Comparison of ENCODE assay signal across 8 cellular contexts in the genomic region with DNA sequence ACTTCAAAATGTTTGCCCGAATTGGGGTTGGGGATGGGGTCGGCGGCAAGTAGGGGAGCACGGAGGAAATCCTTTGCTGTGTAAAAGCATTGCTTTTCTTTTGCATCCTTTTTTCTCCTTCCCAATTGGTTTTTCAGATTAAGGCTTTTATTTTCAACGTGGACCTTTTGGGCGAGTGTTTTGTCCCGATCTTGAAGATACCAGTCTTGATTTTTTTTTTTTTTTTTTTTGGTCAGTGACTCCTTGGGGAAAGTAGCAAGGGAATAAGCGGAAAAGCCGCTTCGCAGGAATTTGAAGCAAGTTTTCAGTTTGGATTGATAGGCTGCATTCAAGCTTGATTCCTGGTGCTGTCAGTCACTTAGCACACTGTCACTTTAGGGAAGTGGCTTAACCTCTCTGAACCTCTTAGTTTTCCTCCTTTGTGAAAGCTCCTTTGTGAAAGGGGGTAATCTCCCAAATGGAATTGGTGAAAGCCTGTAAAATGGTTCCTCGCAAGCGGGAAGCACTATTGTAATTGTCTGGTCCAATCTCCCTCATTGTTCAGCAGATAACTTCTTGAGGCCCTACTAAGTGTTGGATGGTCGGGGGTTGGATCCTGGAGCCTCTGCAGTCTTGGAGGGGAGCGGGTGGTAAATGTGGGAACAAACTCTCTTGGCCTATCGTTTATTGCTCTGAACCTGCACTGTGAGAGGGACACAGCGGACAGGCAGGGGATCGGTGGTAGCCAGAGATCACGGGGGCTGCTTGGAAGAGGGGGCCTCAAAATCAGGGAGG. TPM values are rescaled to one million over a fixed set of nuclear protein-coding genes. Genes with fewer than 3 reads are reported as not detected.
DNase-seq lines count a peak whose midpoint lies in the region; ATAC-seq, FAIRE-seq and TF ChIP-seq lines count a peak whose summit lies in the region.

No MANE protein-coding gene starts in this region.

- peaks cover 31 to 37% of the 10 kb centered on the region in 2 experiments for H3K4me1 Mint-ChIP-seq in H9
- H3K4me1 Mint-ChIP-seq in activated T-cell treated with anti-CD3 and anti-CD28 coated beads, Interleukin-2, amount 50 U/mL, for 72 hours (ENCODE audit: low read depth): peaks cover 50% of the 10 kb centered on the region

- H2BK20ac ChIP-seq in H9 (ENCODE audit: low read depth, low read length, poor library complexity, severe bottlenecking): no peak overlapping the region

- H3K79me1 ChIP-seq in H9 (ENCODE audit: insufficient read depth, low read depth, low read length, poor library complexity, severe bottlenecking): no peaks in the 10 kb centered on the region

- H4K91ac ChIP-seq in H9 (ENCODE audit: insufficient read length, low read depth, low read length): no peak overlapping the region

- H3K4me2 ChIP-seq in A549 (peak overlapping the region; percentile 78), H9 (ENCODE audit: insufficient read depth, insufficient read length, low read length) (peak overlapping the region; percentile 96)

- POLR2A ChIA-PET in A549 (lab: Yijun Ruan, JAX): interaction anchor here (0.7 to 1.6 kb wide), 2 partner anchors 22 to 194 kb away, joined by 5 to 6 read pairs; no protein-coding TSS in a partner anchor

- peaks cover 46% of the 10 kb centered on the region for H3K79me2 ChIP-seq in H9 (ENCODE audit: insufficient read depth, low read length)

- no peak overlapping the region for H4K5ac ChIP-seq in H9 (ENCODE audit: insufficient read length, low read depth, low read length)

- H2BK15ac ChIP-seq in H9 (ENCODE audit: low read depth, low read length): no peak overlapping the region

- no peak for TF ChIP-seq CTCF in A549 (IDR thresholded peaks at IDR 0.05)
- TF ChIP-seq CTCF in H9 (conservative IDR thresholded peaks at IDR 0.05): no peak

- H3K36me3 ChIP-seq in iPS-20b (ENCODE audit: insufficient read depth, low read depth, low read length): no peaks in the 10 kb centered on the region
- H3K36me3 ChIP-seq in subcutaneous abdominal adipose tissue (ENCODE audit: control insufficient read depth in 5 of 5, insufficient read depth in 5 of 5, low read length in 5 of 5): peaks cover 0 to 3% (median 0%) of the 10 kb centered on the region in 5 donors

- no peak for TF ChIP-seq POLR2A in A549 (IDR thresholded peaks at IDR 0.05; ENCODE audit: low read length)

- no peak overlapping the region for H2AK5ac ChIP-seq in H9 (ENCODE audit: insufficient read length, low read length)

- H3K9ac ChIP-seq in H9 (ENCODE audit: extremely low read depth, insufficient read length, low read length) (peak overlapping the region; percentile 81), iPS-20b (ENCODE audit: low read depth, low read length) (peak overlapping the region; percentile 98), subcutaneous abdominal adipose tissue (ENCODE audit: low read length in 5 of 5) (peak overlapping the region; percentile 84 to 88 (median 85))

- H3K4ac ChIP-seq in H9 (ENCODE audit: low read depth, low read length): no peak overlapping the region; the same call in 1 of the 2 replicates

- H3T11ph ChIP-seq in H9 (ENCODE audit: low read length): no peak overlapping the region

- FAIRE-seq in A549 (lab: Jason Lieb, UNC): no peak

- H3K27me3 ChIP-seq in H9 (ENCODE audit: insufficient read depth, low read length): no peaks in the 10 kb centered on the region
- H3K27me3 ChIP-seq in iPS-20b (ENCODE audit: insufficient read depth, low read length): no peaks in the 10 kb centered on the region
- no peaks in the 10 kb centered on the region for H3K27me3 ChIP-seq in subcutaneous abdominal adipose tissue (ENCODE audit: control insufficient read depth in 5 of 5, insufficient read depth in 4 of 5, low read length in 5 of 5)

- DNase-seq in A549 (ENCODE audit: low read depth in 1 of 2, low spot score in 1 of 2): no peak
- no peak for DNase-seq in H9
- DNase-seq in activated T-cell treated with anti-CD3 and anti-CD28 coated beads, Interleukin-2, amount 50 U/mL, for 72 hours: no peak
- no peak for DNase-seq in glomerular visceral epithelial cell (ENCODE audit: extremely low spot score)

- H3K23ac ChIP-seq in H9 (ENCODE audit: insufficient read length, low read depth, low read length): no peak overlapping the region

- peak overlapping the region; percentile 45 for H3K18ac ChIP-seq in H9 (ENCODE audit: insufficient read length, low read depth, low read length)

- H3K9me3 Mint-ChIP-seq in H9: peaks cover 0 to 2% of the 10 kb centered on the region in 2 experiments; a peak in 1 of 5 replicates
- H3K9me3 Mint-ChIP-seq in activated T-cell treated with anti-CD3 and anti-CD28 coated beads, Interleukin-2, amount 50 U/mL, for 72 hours: no peaks in the 10 kb centered on the region

- peaks cover 14% of the 10 kb centered on the region; the same call in 2 of the 3 replicates for H3K4me1 ChIP-seq in A549
- no peaks in the 10 kb centered on the region; the same call in 1 of the 2 replicates for H3K4me1 ChIP-seq in H9 (ENCODE audit: insufficient read depth, low read length)
- peaks cover 11% of the 10 kb centered on the region; the same call in 1 of the 2 replicates for H3K4me1 ChIP-seq in iPS-20b (ENCODE audit: insufficient read depth, low read length)
- H3K4me1 ChIP-seq in subcutaneous abdominal adipose tissue (ENCODE audit: control insufficient read depth in 5 of 5, insufficient read depth in 5 of 5, low read length in 5 of 5): peaks cover 5 to 36% (median 25%) of the 10 kb centered on the region in 5 donors

- no peak overlapping the region for H2AFZ ChIP-seq in H9 (ENCODE audit: low read length)

- 44% methylated on average over 18 of the region's 18 CpGs for WGBS in A549 (ENCODE audit: missing lambda C conversion rate)
- no CpG with 5 or more reads among the region's 18 CpGs for WGBS in H9 (ENCODE audit: extremely low coverage, insufficient read length, low lambda C conversion rate)

- no peak overlapping the region for H2BK120ac ChIP-seq in H9 (ENCODE audit: low read depth, low read length, poor library complexity, severe bottlenecking)

- peak overlapping the region; percentile 91 to 98 for H3K4me3 Mint-ChIP-seq in H9
- peak overlapping the region; percentile 80 to 93 for H3K4me3 Mint-ChIP-seq in activated T-cell treated with anti-CD3 and anti-CD28 coated beads, Interleukin-2, amount 50 U/mL, for 72 hours

- H3K36me3 Mint-ChIP-seq in H9 (ENCODE audit: insufficient read depth in 1 of 3, low read depth in 3 of 3): peaks cover 11 to 17% (median 17%) of the 10 kb centered on the region in 3 experiments; a peak in 6 of 7 replicates
- H3K36me3 Mint-ChIP-seq in activated T-cell treated with anti-CD3 and anti-CD28 coated beads, Interleukin-2, amount 50 U/mL, for 72 hours (ENCODE audit: insufficient read depth in 2 of 2): peaks cover 0 to 2% of the 10 kb centered on the region in 2 donors

- H3K23me2 ChIP-seq in H9 (ENCODE audit: insufficient read length, low read depth, low read length, poor library complexity, severe bottlenecking): peaks cover 15% of the 10 kb centered on the region

- no peak for TF ChIP-seq EP300 in A549 (IDR thresholded peaks at IDR 0.05)

- H2BK5ac ChIP-seq in H9 (ENCODE audit: insufficient read length, low read length): no peak overlapping the region

- H2BK12ac ChIP-seq in H9 (ENCODE audit: insufficient read length, low read depth, low read length): no peak overlapping the region

- ATAC-seq in A549: no peak
- no peak for ATAC-seq in activated T-cell treated with anti-CD3 and anti-CD28 coated beads, Interleukin-2, amount 50 U/mL, for 72 hours (replicated peaks in 1 of 2)
- ATAC-seq in esophagus mucosa: no peak
- ATAC-seq in HG03045 (IDR thresholded peaks at IDR 0.05; ENCODE audit: unreplicated experiment): no peak

- TF ChIP-seq RAD21 in A549 (conservative IDR thresholded peaks at IDR 0.05 in 1 of 2, IDR thresholded peaks at IDR 0.05 in 1 of 2): no peak

- H3K4me3 ChIP-seq in A549 (peak overlapping the region; percentile 94), iPS-20b (ENCODE audit: low read length) (peak overlapping the region; percentile 85), subcutaneous abdominal adipose tissue (ENCODE audit: low read depth in 1 of 5, low read length in 5 of 5) (peak overlapping the region; percentile 89 to 92 (median 90))

- CTCF ChIA-PET in A549 (lab: Yijun Ruan, JAX): interaction anchor here (0.8 to 2.5 kb wide), 2 partner anchors 26 to 83 kb away, joined by 3 to 11 read pairs; no protein-coding TSS in a partner anchor

- no peak overlapping the region for H4K8ac ChIP-seq in H9 (replicated peaks; ENCODE audit: insufficient read length, low read depth, low read length)

- H3K56ac ChIP-seq in H9 (ENCODE audit: insufficient read length, low read depth, low read length): no peak overlapping the region

- H3K27ac ChIP-seq in A549: peak overlapping the region; percentile 99
- H3K27ac ChIP-seq in H9 (ENCODE audit: insufficient read length, low read depth, low read length): no peak overlapping the region
- H3K27ac ChIP-seq in iPS-20b (ENCODE audit: low read length): peak overlapping the region; percentile 86
- peak overlapping the region; percentile 72 for H3K27ac ChIP-seq in subcutaneous abdominal adipose tissue (ENCODE audit: low read depth, low read length)

- H3K27ac Mint-ChIP-seq in H9: peak overlapping the region; percentile 95 to 99 (median 95)
- peak overlapping the region; percentile 36 for H3K27ac Mint-ChIP-seq in activated T-cell treated with anti-CD3 and anti-CD28 coated beads, Interleukin-2, amount 50 U/mL, for 72 hours

- no peaks in the 10 kb centered on the region for H3K27me3 Mint-ChIP-seq in H9 (ENCODE audit: low read depth)
- H3K27me3 Mint-ChIP-seq in activated T-cell treated with anti-CD3 and anti-CD28 coated beads, Interleukin-2, amount 50 U/mL, for 72 hours (ENCODE audit: low read depth): no peaks in the 10 kb centered on the region

- H3K9me3 ChIP-seq in A549: no peaks in the 10 kb centered on the region
- H3K9me3 ChIP-seq in H9 (ENCODE audit: control insufficient read depth, low read depth, low read length): no peaks in the 10 kb centered on the region
- H3K9me3 ChIP-seq in iPS-20b (ENCODE audit: insufficient read depth, low read depth, low read length): no peaks in the 10 kb centered on the region
- H3K9me3 ChIP-seq in subcutaneous abdominal adipose tissue (ENCODE audit: control insufficient read depth in 5 of 5, low read length in 5 of 5): no peaks in the 10 kb centered on the region

- H3K14ac ChIP-seq in H9 (ENCODE audit: insufficient read depth, low read length): peak overlapping the region; percentile 90; the same call in 1 of the 2 replicates

- H4K20me1 ChIP-seq in H9 (ENCODE audit: control insufficient read depth, insufficient read depth, insufficient read length): peaks cover 6% of the 10 kb centered on the region

RNA-seq across cellular contexts. Expression of gene SMARCA4, which starts 1.1 kb away (rescaled TPM):
- 8.1 and 10.8 TPM in 2 replicates for polyA plus RNA-seq in A549 (2011; rRNA removed)
- polyA plus RNA-seq in A549 (2012; cell fraction: cytosol; rRNA removed): 16.3 and 18.3 TPM in 2 replicates
- 54.9 and 62.3 TPM in 2 replicates for polyA plus RNA-seq in A549 (2012; cell fraction: nucleus; rRNA removed)
- polyA plus RNA-seq in A549 (2017; fragmentation: RNase III; extraction: RNeasy Plus Mini Kit Qiagen cat#74134 plus additional on column Dnase treatment): 11.9 to 14.1 TPM (median 13.1 TPM) in 3 replicates
- 16.9 and 23.2 TPM in 2 replicates for polyA minus RNA-seq in A549 (2011; rRNA and poly(A)+ RNA removed)
- 245 and 261 TPM in 2 replicates for total RNA-seq in H9 (2021)
- total RNA-seq in activated T-cell treated with anti-CD3 and anti-CD28 coated beads, Interleukin-2, amount 50 U/mL, for 72 hours: 10 to 100 TPM; 80.5 to 83.2 TPM
- 93.2 TPM for total RNA-seq in esophagus mucosa

RNA-seq across cellular contexts. Expression of gene TIMM29, which starts 33.3 kb away (rescaled TPM):
- polyA plus RNA-seq in A549 (2011; rRNA removed) (7.8 and 9.1 TPM in 2 replicates), A549 (2017; fragmentation: RNase III; extraction: RNeasy Plus Mini Kit Qiagen cat#74134 plus additional on column Dnase treatment) (17.1 to 20.5 TPM (median 19.7 TPM) in 3 replicates)
- 11.5 and 16.0 TPM in 2 replicates for polyA plus RNA-seq in A549 (2012; cell fraction: cytosol; rRNA removed)
- polyA plus RNA-seq in A549 (2012; cell fraction: nucleus; rRNA removed): 10.6 and 14.3 TPM in 2 replicates
- 3.7 and 4.8 TPM in 2 replicates for polyA minus RNA-seq in A549 (2011; rRNA and poly(A)+ RNA removed)
- total RNA-seq in H9 (2021) (23.4 and 26.8 TPM in 2 replicates), esophagus mucosa (14.3 TPM)
- total RNA-seq in activated T-cell treated with anti-CD3 and anti-CD28 coated beads, Interleukin-2, amount 50 U/mL, for 72 hours: 10 to 100 TPM; 20.3 to 20.9 TPM

RNA-seq across cellular contexts. Expression of gene YIPF2, which starts 33.5 kb away (rescaled TPM):
- polyA plus RNA-seq in A549 (2011; rRNA removed) (13.1 and 15.6 TPM in 2 replicates), A549 (2017; fragmentation: RNase III; extraction: RNeasy Plus Mini Kit Qiagen cat#74134 plus additional on column Dnase treatment) (14.5 to 18.2 TPM (median 17.5 TPM) in 3 replicates)
- 22.3 and 31.1 TPM in 2 replicates for polyA plus RNA-seq in A549 (2012; cell fraction: cytosol; rRNA removed)
- 47.6 and 54.7 TPM in 2 replicates for polyA plus RNA-seq in A549 (2012; cell fraction: nucleus; rRNA removed)
- polyA minus RNA-seq in A549 (2011; rRNA and poly(A)+ RNA removed): 12.0 and 13.9 TPM in 2 replicates
- total RNA-seq in H9 (2021) (58.2 and 60.2 TPM in 2 replicates), esophagus mucosa (43.1 TPM)
- total RNA-seq in activated T-cell treated with anti-CD3 and anti-CD28 coated beads, Interleukin-2, amount 50 U/mL, for 72 hours: 10 to 100 TPM; 47.0 to 47.9 TPM
